ENCODE assay signal across 24 cellular contexts in the genomic region with DNA sequence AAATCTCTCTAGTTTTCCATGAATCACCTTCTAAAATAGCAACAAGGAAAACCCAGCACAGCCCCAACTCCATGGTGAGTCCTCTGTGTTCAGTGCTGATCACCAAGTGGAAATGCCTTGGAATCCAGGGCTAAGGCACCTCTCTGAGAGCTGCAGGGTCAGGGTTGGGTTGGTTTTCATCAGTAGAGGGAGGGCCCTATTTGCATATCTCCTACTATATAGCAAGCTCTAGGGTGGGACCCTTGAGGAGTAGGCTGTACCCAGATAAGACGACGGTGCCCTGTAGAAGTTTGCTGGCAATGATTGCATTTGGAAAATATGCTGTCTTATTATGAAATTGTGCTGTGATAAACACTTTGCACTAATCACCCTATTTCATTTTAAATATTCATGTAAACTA.
DNase-seq lines count a peak whose midpoint lies in the region; ATAC-seq and TF ChIP-seq lines count a peak whose summit lies in the region.
"Had no signal": no experiment of that assay in that cellular context is flagged by ENCODE, and none has a peak within 500 bp of the region (broad histone marks: within the 10 kb centered on the region; RNA-seq: fewer than 3 reads in every experiment).

No MANE protein-coding gene starts in this region.

- H3K4me2 ChIP-seq in DOHH2 (ENCODE audit: low read length), result peak overlapping the region; percentile 8
- H3K4me2 ChIP-seq: A549 had no signal

- H3K36me3 Mint-ChIP-seq in stimulated activated memory B cell treated with anti-CD40 and anti-IgM and Interleukin-4, amounts not matched to agents 10 μg/mL and 1 μg/mL and 100 μg/mL, for 72 hours, result no peaks in the 10 kb centered on the region
- H3K36me3 Mint-ChIP-seq: CD14-positive monocyte had no signal

- no peaks in the 10 kb centered on the region for H3K9me3 Mint-ChIP-seq in stimulated activated memory B cell treated with anti-CD40 and anti-IgM and Interleukin-4, amounts not matched to agents 10 μg/mL and 1 μg/mL and 100 μg/mL, for 72 hours
- H3K9me3 Mint-ChIP-seq: T-helper 2 cell treated with Interferon-gamma antibody and Interleukin-4, amounts not matched to agents 5 μg/mL and 100 μg/mL, for 36 hours had no signal

- no peaks in the 10 kb centered on the region for H3K27me3 Mint-ChIP-seq in stimulated activated memory B cell treated with anti-CD40 and anti-IgM and Interleukin-4, amounts not matched to agents 10 μg/mL and 1 μg/mL and 100 μg/mL, for 72 hours

- H3F3A ChIP-seq in DOHH2 (ENCODE audit: control insufficient read depth, insufficient read depth), result peaks cover 2% of the 10 kb centered on the region

- H3K4me3 Mint-ChIP-seq in stimulated activated memory B cell treated with anti-CD40 and anti-IgM and Interleukin-4, amounts not matched to agents 10 μg/mL and 1 μg/mL and 100 μg/mL, for 72 hours, result peak overlapping the region; percentile 70
- H3K4me3 Mint-ChIP-seq: CD14-positive monocyte; CD8-positive, alpha-beta memory T cell; T-helper 2 cell treated with Interferon-gamma antibody and Interleukin-4, amounts not matched to agents 5 μg/mL and 100 μg/mL, for 36 hours had no signal

- H3K4me1 Mint-ChIP-seq in stimulated activated memory B cell treated with anti-CD40 and anti-IgM and Interleukin-4, amounts not matched to agents 10 μg/mL and 1 μg/mL and 100 μg/mL, for 72 hours, result peaks cover 34% of the 10 kb centered on the region

- no peak overlapping the region for H3K9ac ChIP-seq in SK-N-MC (ENCODE audit: insufficient read length)

- H3K36me3 ChIP-seq in DOHH2 (ENCODE audit: control insufficient read depth, low read length) (no peaks in the 10 kb centered on the region), SK-N-MC (ENCODE audit: insufficient read depth, low read length) (no peaks in the 10 kb centered on the region), mucosa of descending colon (ENCODE audit: low read depth) (no peaks in the 10 kb centered on the region)
- H3K36me3 ChIP-seq: MG63, SJSA1 had no signal

- intact Hi-C loops in mucosa of descending colon (cut with DNase I, micrococcal nuclease), result no loop called here

- no peaks in the 10 kb centered on the region for H3K27me3 ChIP-seq in DOHH2 (ENCODE audit: control insufficient read depth, low read length)
- H3K27me3 ChIP-seq: MG63, SJSA1 had no signal

- H3K4me1 ChIP-seq in DOHH2 (ENCODE audit: control insufficient read depth, low read length), result peaks cover 38% of the 10 kb centered on the region
- H3K4me1 ChIP-seq in mucosa of descending colon (ENCODE audit: low read depth), result no peaks in the 10 kb centered on the region
- H3K4me1 ChIP-seq: A549, SJSA1 had no signal

- H3K9me3 ChIP-seq in DOHH2 (ENCODE audit: control insufficient read depth, insufficient read depth, low read length) (no peaks in the 10 kb centered on the region; the same call in 1 of the 2 replicates), SK-N-MC (ENCODE audit: low read depth, low read length) (no peaks in the 10 kb centered on the region), mucosa of descending colon (peaks cover 4% of the 10 kb centered on the region)
- H3K9me3 ChIP-seq: A549, MG63, SJSA1 had no signal

- no peak overlapping the region for H3K27ac Mint-ChIP-seq in stimulated activated memory B cell treated with anti-CD40 and anti-IgM and Interleukin-4, amounts not matched to agents 10 μg/mL and 1 μg/mL and 100 μg/mL, for 72 hours
- H3K27ac Mint-ChIP-seq: CD14-positive monocyte; CD8-positive, alpha-beta memory T cell; T-helper 2 cell treated with Interferon-gamma antibody and Interleukin-4, amounts not matched to agents 5 μg/mL and 100 μg/mL, for 36 hours had no signal

- ATAC-seq in stimulated activated memory B cell treated with anti-CD40 and anti-IgM and Interleukin-4, amounts not matched to agents 10 μg/mL and 1 μg/mL and 100 μg/mL, for 72 hours, result no peak
- no peak for ATAC-seq in HG03439 (IDR thresholded peaks at IDR 0.05; ENCODE audit: unreplicated experiment)
- no peak for ATAC-seq in mucosa of descending colon
- no peak for ATAC-seq in GM18873 (IDR thresholded peaks at IDR 0.05; ENCODE audit: low FRiP score, unreplicated experiment)
- ATAC-seq: A549, HCT116, HepG2, K562 had no signal

- no peaks in the 10 kb centered on the region for H3K79me2 ChIP-seq in DOHH2 (ENCODE audit: control insufficient read depth, low read length)

- H3K27ac ChIP-seq in DOHH2 (ENCODE audit: low read depth, low read length) (no peak overlapping the region), SK-N-MC (peak overlapping the region; percentile 85)
- H3K27ac ChIP-seq: A549, SJSA1 had no signal

- H3K9me2 ChIP-seq in DOHH2 (replicated peaks; ENCODE audit: control insufficient read depth, low read length), result no peaks in the 10 kb centered on the region

- DNase-seq in NAMALWA (ENCODE audit: low spot score) (peak; percentile 52), SK-N-MC (ENCODE audit: low read depth, low spot score) (no peak), mucosa of descending colon (no peak), NCI-H2029 (lab: John Stamatoyannopoulos, UW) (no peak)
- DNase-seq: AML-193, DMS 273 treated with DMSO at 0.1 percent for 48 hours, MG63, NCI-H1694, NCI-H2081, NCI-H2227 treated with DMSO at 0.1 percent for 48 hours, Right ventricle myocardium superior, RPMI8226 had no signal

- H3K4me3 ChIP-seq in DOHH2 (ENCODE audit: low read length) (no peak overlapping the region; the same call in 1 of the 2 replicates), SK-N-MC (peak overlapping the region; percentile 42; the same call in 1 of the 2 replicates), mucosa of descending colon (no peak overlapping the region)
- H3K4me3 ChIP-seq: A549, K562, MG63, SJSA1 had no signal

- no peaks in the 10 kb centered on the region for H4K20me1 ChIP-seq in DOHH2 (ENCODE audit: control insufficient read depth, insufficient read depth, low read depth, low read length)

- TF ChIP-seq CTCF in DOHH2 (IDR thresholded peaks at IDR 0.05; ENCODE audit: low read depth, low read length, poor library complexity, severe bottlenecking) (no peak), mucosa of descending colon (IDR thresholded peaks at IDR 0.05) (no peak)
